Comparison of ENCODE assay signal across 32 cellular contexts in genomic region chr7:39288303-39288702, GRCh38.
"Had no signal": no experiment of that assay in that cellular context is flagged by ENCODE, and none has a peak within 500 bp of the region (broad histone marks: within the 10 kb centered on the region; RNA-seq: fewer than 3 reads in every experiment).

No MANE protein-coding gene starts in this region.

- H3K4me3 ChIP-seq: adrenal gland, ascending aorta, body of pancreas, breast epithelium, cardiac muscle cell had no signal

- DNase-seq: activated effector memory CD4-positive, alpha-beta T cell treated with anti-CD3 and anti-CD28 coated beads, Interleukin-2, amount 50 U/mL, for 16 hours; activated effector memory CD4-positive, alpha-beta T cell treated with Interleukin-2 at 50 U/mL for 16 hours; activated gamma-delta T cell; activated gamma-delta T cell treated with Interleukin-2 at 50 U/mL for 16 hours; activated naive CD4-positive, alpha-beta T cell; activated naive CD4-positive, alpha-beta T cell treated with anti-CD3 and anti-CD28 coated beads for 36 hours; activated naive CD4-positive, alpha-beta T cell treated with anti-CD3 and anti-CD28 coated beads, Interleukin-2, amount 10 ng/mL, durations not matched to agents 7 days and 5 days; activated naive CD4-positive, alpha-beta T cell treated with anti-CD3 and anti-CD28 coated beads, Interleukin-2, amount 50 U/mL, for 16 hours; activated naive CD4-positive, alpha-beta T cell treated with Interleukin-2 at 50 U/mL for 16 hours; activated naive CD8-positive, alpha-beta T cell treated with anti-CD3 and anti-CD28 coated beads for 36 hours; activated naive CD8-positive, alpha-beta T cell treated with anti-CD3 and anti-CD28 coated beads, Interleukin-2, amount 10 ng/mL, durations not matched to agents 7 days and 5 days; activated naive CD8-positive, alpha-beta T cell treated with anti-CD3 and anti-CD28 coated beads, Interleukin-2, amount 50 U/mL, for 24 hours; activated T-cell treated with anti-CD3 and anti-CD28 coated beads, Interleukin-2, amount 50 U/mL, for 1 hour; activated T-cell treated with anti-CD3 and anti-CD28 coated beads, Interleukin-2, amount 50 U/mL, for 24 hours; activated T-cell treated with anti-CD3 and anti-CD28 coated beads, Interleukin-2, amount 50 U/mL, for 4 hours; activated T-cell treated with anti-CD3 and anti-CD28 coated beads, Interleukin-2, amount 50 U/mL, for 48 hours; activated T-cell treated with anti-CD3 and anti-CD28 coated beads, Interleukin-2, amount 50 U/mL, for 72 hours; adrenal gland; amniotic stem cell; amygdala; anterior cingulate cortex; aorta; body of pancreas; brain microvascular endothelial cell; caudate nucleus; central memory CD4-positive, alpha-beta T cell; cerebellar nuclear complex had no signal

- H3K9me3 ChIP-seq: adrenal gland, ascending aorta, body of pancreas, breast epithelium had no signal

- H3K36me3 ChIP-seq: adrenal gland, ascending aorta, brain microvascular endothelial cell, breast epithelium, cardiac muscle cell had no signal

- ATAC-seq: activated naive CD4-positive, alpha-beta T cell treated with anti-CD3 and anti-CD28 coated beads, Interleukin-2, amount 50 U/mL, for 72 hours; activated naive CD8-positive, alpha-beta T cell treated with anti-CD3 and anti-CD28 coated beads, Interleukin-2, amount 50 U/mL, for 24 hours; activated T-cell treated with anti-CD3 and anti-CD28 coated beads, Interleukin-2, amount 50 U/mL, for 4 hours; activated T-cell treated with anti-CD3 and anti-CD28 coated beads, Interleukin-2, amount 50 U/mL, for 72 hours; activated T-helper 17 cell treated with anti-CD3 and anti-CD28 coated beads, Interleukin-2, amount 50 U/mL, for 72 hours; body of pancreas had no signal

- H3K27me3 ChIP-seq: adrenal gland, ascending aorta, body of pancreas, brain microvascular endothelial cell, breast epithelium, cardiac muscle cell had no signal

- H3K4me1 ChIP-seq: adrenal gland, ascending aorta, body of pancreas, breast epithelium had no signal

- H3K27ac ChIP-seq: adrenal gland, ascending aorta, body of pancreas, brain microvascular endothelial cell, breast epithelium, cardiac muscle cell had no signal
